ENCODE assay signal across 11 cellular contexts in the genomic region with DNA sequence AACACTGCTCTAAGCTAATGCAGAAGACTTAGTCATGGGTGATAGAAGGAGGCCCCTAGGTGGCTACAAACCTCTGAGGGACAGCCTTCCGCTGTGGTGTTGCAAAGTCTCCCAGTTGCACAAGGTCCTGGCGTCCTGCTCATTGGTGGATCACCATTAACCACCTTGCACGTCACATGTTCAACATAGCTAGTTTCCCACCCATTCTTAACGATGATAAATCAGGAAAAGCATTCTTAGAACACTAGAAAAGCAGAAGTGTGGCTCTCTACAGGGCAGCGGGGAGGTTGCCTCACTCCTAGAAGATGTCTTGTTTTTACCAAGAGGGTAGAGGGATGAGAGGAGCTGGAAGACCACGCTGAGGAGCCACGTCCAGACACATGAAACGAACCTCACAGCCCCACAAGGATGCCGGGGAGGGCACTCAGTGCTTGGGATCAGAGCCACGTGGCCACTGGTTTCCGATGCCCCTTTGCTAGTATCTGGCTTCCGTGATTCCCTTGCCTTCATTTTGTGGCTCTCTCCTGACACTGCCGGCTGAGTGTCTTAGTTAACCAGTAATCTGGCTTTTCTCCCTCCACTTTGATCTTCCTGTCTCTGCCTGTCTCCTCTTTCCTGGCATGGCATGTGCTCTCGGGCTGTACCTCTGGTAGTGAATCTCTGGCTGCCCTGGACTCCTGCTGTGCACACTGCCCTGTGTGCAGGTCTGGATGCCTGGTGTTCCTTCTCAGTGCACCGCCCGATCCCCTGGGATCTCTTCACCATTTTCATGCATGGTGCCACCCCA.
DNase-seq lines count a peak whose midpoint lies in the region; ATAC-seq and TF ChIP-seq lines count a peak whose summit lies in the region.
"Had no signal": no experiment of that assay in that cellular context is flagged by ENCODE, and none has a peak within 500 bp of the region (broad histone marks: within the 10 kb centered on the region; RNA-seq: fewer than 3 reads in every experiment).

No MANE protein-coding gene starts in this region.

- intact Hi-C loops in activated CD4-positive, alpha-beta memory T cell treated with anti-CD3 and anti-CD28 coated beads for 36 hours (cut with micrococcal nuclease): loop anchor here (1.0 to 5.0 kb wide), 10 partner anchors 9 to 388 kb away; a partner anchor contains a TSS
- intact Hi-C loops in left cardiac atrium (cut with DNase I): no loop called here
- intact Hi-C loops in stomach (cut with DNase I; ENCODE audit: low total_unique reads): no loop called here
- intact Hi-C loops in esophagus muscularis mucosa (cut with DNase I): no loop called here

- H3K9me3 ChIP-seq in stomach: no peaks in the 10 kb centered on the region
- no peaks in the 10 kb centered on the region for H3K9me3 ChIP-seq in esophagus muscularis mucosa

- H3K4me3 ChIP-seq in stomach (no peak overlapping the region), esophagus muscularis mucosa (no peak overlapping the region)

- peaks cover 27% of the 10 kb centered on the region for H3K36me3 Mint-ChIP-seq in activated CD4-positive, alpha-beta memory T cell treated with anti-CD3 and anti-CD28 coated beads for 36 hours
- peaks cover 59% of the 10 kb centered on the region for H3K36me3 Mint-ChIP-seq in activated CD4-positive, alpha-beta memory T cell treated with anti-CD3 and anti-CD28 coated beads, Interleukin-2, amount 10 ng/mL, durations not matched to agents 7 days and 5 days (ENCODE audit: low read depth)
- H3K36me3 Mint-ChIP-seq: brain had no signal

- 89 to 97% (median 90%) methylated on average over 16 of the region's 16 CpGs for WGBS in stomach, 5 donors
- WGBS in esophagus muscularis mucosa: 89% methylated on average over 16 of the region's 16 CpGs

- peak overlapping the region in 2 of 5 donors; percentile 21 to 66 for H3K27ac ChIP-seq in stomach
- no peak overlapping the region for H3K27ac ChIP-seq in esophagus muscularis mucosa (replicated peaks in 1 of 4)
- H3K27ac ChIP-seq: parathyroid adenoma had no signal

- TF ChIP-seq POLR2A in stomach (IDR thresholded peaks at IDR 0.05) (no peak), esophagus muscularis mucosa (IDR thresholded peaks at IDR 0.05; ENCODE audit: low read depth) (no peak)

- H3K27me3 Mint-ChIP-seq in activated CD4-positive, alpha-beta memory T cell treated with anti-CD3 and anti-CD28 coated beads for 36 hours: no peaks in the 10 kb centered on the region
- no peaks in the 10 kb centered on the region for H3K27me3 Mint-ChIP-seq in activated CD4-positive, alpha-beta memory T cell treated with anti-CD3 and anti-CD28 coated beads, Interleukin-2, amount 10 ng/mL, durations not matched to agents 7 days and 5 days

- peaks cover 77% of the 10 kb centered on the region for H3K4me1 Mint-ChIP-seq in activated CD4-positive, alpha-beta memory T cell treated with anti-CD3 and anti-CD28 coated beads for 36 hours (ENCODE audit: low read depth)
- peaks cover 60% of the 10 kb centered on the region for H3K4me1 Mint-ChIP-seq in activated CD4-positive, alpha-beta memory T cell treated with anti-CD3 and anti-CD28 coated beads, Interleukin-2, amount 10 ng/mL, durations not matched to agents 7 days and 5 days

- no peak overlapping the region for H3K4me3 Mint-ChIP-seq in activated CD4-positive, alpha-beta memory T cell treated with anti-CD3 and anti-CD28 coated beads for 36 hours
- no peak overlapping the region for H3K4me3 Mint-ChIP-seq in activated CD4-positive, alpha-beta memory T cell treated with anti-CD3 and anti-CD28 coated beads, Interleukin-2, amount 10 ng/mL, durations not matched to agents 7 days and 5 days

- H3K27ac Mint-ChIP-seq in activated CD4-positive, alpha-beta memory T cell treated with anti-CD3 and anti-CD28 coated beads for 36 hours: peak overlapping the region; percentile 85
- H3K27ac Mint-ChIP-seq in activated CD4-positive, alpha-beta memory T cell treated with anti-CD3 and anti-CD28 coated beads, Interleukin-2, amount 10 ng/mL, durations not matched to agents 7 days and 5 days: no peak overlapping the region
- H3K27ac Mint-ChIP-seq: brain had no signal

- H3K36me3 ChIP-seq in stomach: no peaks in the 10 kb centered on the region
- no peaks in the 10 kb centered on the region for H3K36me3 ChIP-seq in esophagus muscularis mucosa

- no peaks in the 10 kb centered on the region for H3K9me3 Mint-ChIP-seq in activated CD4-positive, alpha-beta memory T cell treated with anti-CD3 and anti-CD28 coated beads for 36 hours
- no peaks in the 10 kb centered on the region for H3K9me3 Mint-ChIP-seq in activated CD4-positive, alpha-beta memory T cell treated with anti-CD3 and anti-CD28 coated beads, Interleukin-2, amount 10 ng/mL, durations not matched to agents 7 days and 5 days
- H3K9me3 Mint-ChIP-seq: brain had no signal

- CTCF ChIA-PET in activated CD4-positive, alpha-beta memory T cell treated with anti-CD3 and anti-CD28 coated beads for 36 hours (lab: Charles Lee): interaction anchor here (1.1 to 1.5 kb wide), 3 partner anchors 46 to 173 kb away, joined by 3 to 5 read pairs (median 3); no protein-coding TSS in a partner anchor
- CTCF ChIA-PET in activated CD4-positive, alpha-beta memory T cell treated with anti-CD3 and anti-CD28 coated beads, Interleukin-2, amount 10 ng/mL, durations not matched to agents 7 days and 5 days (lab: Charles Lee): no interaction called here

- no peaks in the 10 kb centered on the region for H3K27me3 ChIP-seq in stomach
- H3K27me3 ChIP-seq in esophagus muscularis mucosa: no peaks in the 10 kb centered on the region

- POLR2A ChIA-PET in activated CD4-positive, alpha-beta memory T cell treated with anti-CD3 and anti-CD28 coated beads for 36 hours (lab: Charles Lee): interaction anchor here (0.8 to 3.7 kb wide), 6 partner anchors 19 to 92 kb away, joined by 4 to 10 read pairs (median 7); a partner anchor contains a TSS
- POLR2A ChIA-PET in activated CD4-positive, alpha-beta memory T cell treated with anti-CD3 and anti-CD28 coated beads, Interleukin-2, amount 10 ng/mL, durations not matched to agents 7 days and 5 days (lab: Charles Lee): interaction anchor here (0.8 to 2.3 kb wide), 6 partner anchors 42 to 100 kb away, joined by 3 to 13 read pairs (median 4); a partner anchor contains a TSS

- no peak for DNase-seq in activated CD4-positive, alpha-beta memory T cell treated with anti-CD3 and anti-CD28 coated beads for 36 hours
- no peak for DNase-seq in activated CD4-positive, alpha-beta memory T cell treated with anti-CD3 and anti-CD28 coated beads, Interleukin-2, amount 10 ng/mL, durations not matched to agents 7 days and 5 days
- DNase-seq in OCI-M1 (lab: John Stamatoyannopoulos, UW) (peak; percentile 78), left cardiac atrium (peak; percentile 49), stomach (peak; percentile 40), NCI-H1417 (lab: John Stamatoyannopoulos, UW) (no peak), NCI-H1048 (lab: John Stamatoyannopoulos, UW) (no peak), esophagus muscularis mucosa (ENCODE audit: extremely low spot score) (no peak)
- DNase-seq: NCI-H2029 treated with DMSO at 0.1 percent for 48 hours had no signal

- TF ChIP-seq CTCF in stomach (IDR thresholded peaks at IDR 0.05): no peak
- TF ChIP-seq CTCF in esophagus muscularis mucosa (IDR thresholded peaks at IDR 0.05): no peak

- peak; percentile 47 to 59 for ATAC-seq in left cardiac atrium

- H3K4me1 ChIP-seq in stomach (peaks cover 0 to 23% (median 0%) of the 10 kb centered on the region in 4 donors), esophagus muscularis mucosa (peaks cover 2 to 4% (median 3%) of the 10 kb centered on the region in 4 donors)
- H3K4me1 ChIP-seq: parathyroid adenoma had no signal

- TF ChIP-seq EP300 in stomach (IDR thresholded peaks at IDR 0.05): no peak
- no peak for TF ChIP-seq EP300 in esophagus muscularis mucosa (IDR thresholded peaks at IDR 0.05)

Comparison
In these comparisons a context has a peak if more than half of its experiments do, and no peak if none do; other contexts are left out.
1. DNase-seq: peak in OCI-M1 (single experiment), left cardiac atrium (single experiment) and stomach (single experiment); none in activated CD4-positive, alpha-beta memory T cell treated with anti-CD3 and anti-CD28 coated beads for 36 hours (single experiment), activated CD4-positive, alpha-beta memory T cell treated with anti-CD3 and anti-CD28 coated beads, Interleukin-2, amount 10 ng/mL, durations not matched to agents 7 days and 5 days (single experiment), NCI-H1417 (0 of 3), NCI-H1048 (single experiment) and esophagus muscularis mucosa (single experiment).